Comparison of ENCODE assay signal across 25 cellular contexts in the genomic region with DNA sequence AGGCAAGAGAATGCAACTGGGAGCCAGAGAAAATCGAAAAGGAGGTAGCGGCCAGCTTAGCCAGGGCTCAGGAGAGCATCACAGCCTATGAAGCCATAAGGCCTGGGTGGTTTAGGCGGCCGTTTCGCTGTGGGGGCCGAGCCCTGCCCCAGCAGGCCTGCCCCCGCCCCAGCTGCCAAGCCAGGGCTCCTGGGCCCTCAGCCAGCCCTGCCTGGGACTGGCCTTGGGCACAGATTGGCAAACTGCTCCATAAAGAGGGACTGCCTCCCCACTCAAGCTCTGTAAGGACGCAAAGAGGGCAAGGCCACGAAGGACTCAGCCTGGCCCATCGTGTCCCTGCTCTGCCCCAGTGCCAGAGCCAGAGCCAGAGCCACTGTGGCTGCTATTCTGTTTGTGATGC. TPM values are rescaled to one million over a fixed set of nuclear protein-coding genes. Genes with fewer than 3 reads are reported as not detected.
"Had no signal": no experiment of that assay in that cellular context is flagged by ENCODE, and none has a peak within 500 bp of the region (broad histone marks: within the 10 kb centered on the region; RNA-seq: fewer than 3 reads in every experiment).

No MANE protein-coding gene starts in this region.

- H3K4me1 ChIP-seq: breast epithelium, foreskin keratinocyte, lower lobe of right lung, thyroid gland, upper lobe of right lung had no signal

- H3K27ac ChIP-seq: breast epithelium, foreskin keratinocyte, lower lobe of right lung, thyroid gland, upper lobe of right lung, WERI-Rb-1 had no signal

- H3K4me3 Mint-ChIP-seq: activated T-helper 17 cell treated with anti-CD3 and anti-CD28 coated beads, Interleukin-2, amount 50 U/mL, for 72 hours; central memory CD8-positive, alpha-beta T cell; dendritic cell treated with granulocyte-macrophage colony-stimulating factor and Interleukin-4, amounts not matched to agents 40 ng/mL and 50 ng/mL, for 4 days; naive thymus-derived CD4-positive, alpha-beta T cell; neural crest cell had no signal

- H3K27ac Mint-ChIP-seq: activated naive CD4-positive, alpha-beta T cell treated with anti-CD3 and anti-CD28 coated beads, Interleukin-2, amount 50 U/mL, for 72 hours; activated T-helper 17 cell treated with anti-CD3 and anti-CD28 coated beads, Interleukin-2, amount 50 U/mL, for 72 hours; dendritic cell treated with granulocyte-macrophage colony-stimulating factor and Interleukin-4, amounts not matched to agents 40 ng/mL and 50 ng/mL, for 4 days; naive thymus-derived CD4-positive, alpha-beta T cell; progenitor cell of endocrine pancreas had no signal

- H3K9me3 Mint-ChIP-seq: activated naive CD4-positive, alpha-beta T cell treated with anti-CD3 and anti-CD28 coated beads, Interleukin-2, amount 50 U/mL, for 72 hours; activated T-helper 17 cell treated with anti-CD3 and anti-CD28 coated beads, Interleukin-2, amount 50 U/mL, for 72 hours; central memory CD8-positive, alpha-beta T cell; dendritic cell treated with granulocyte-macrophage colony-stimulating factor and Interleukin-4, amounts not matched to agents 40 ng/mL and 50 ng/mL, for 4 days; neural crest cell had no signal

- DNase-seq: activated CD4-positive, CD25-positive, alpha-beta regulatory T cell treated with anti-CD3 and anti-CD28 coated beads, Interleukin-2, amount 50 U/mL, for 72 hours; activated T-cell treated with anti-CD3 and anti-CD28 coated beads, Interleukin-2, amount 50 U/mL, for 1 hour; effector memory CD4-positive, alpha-beta T cell; foreskin keratinocyte; kidney; lower lobe of right lung; naive thymus-derived CD4-positive, alpha-beta T cell; retina; stimulated activated CD4-positive, alpha-beta T cell treated with anti-CD3 and anti-CD28 coated beads, Interleukin-2, amount 100 ng/mL, for 48 hours; stimulated activated naive CD4-positive, alpha-beta T cell; T-helper 1 cell; thyroid gland; upper lobe of right lung; WERI-Rb-1 had no signal

- H3K9me3 ChIP-seq: breast epithelium, lower lobe of right lung, thyroid gland, upper lobe of right lung had no signal

- H3K27me3 Mint-ChIP-seq: activated T-helper 17 cell treated with anti-CD3 and anti-CD28 coated beads, Interleukin-2, amount 50 U/mL, for 72 hours; central memory CD8-positive, alpha-beta T cell; dendritic cell treated with granulocyte-macrophage colony-stimulating factor and Interleukin-4, amounts not matched to agents 40 ng/mL and 50 ng/mL, for 4 days; naive thymus-derived CD4-positive, alpha-beta T cell; progenitor cell of endocrine pancreas had no signal

- H3K36me3 Mint-ChIP-seq: activated naive CD4-positive, alpha-beta T cell treated with anti-CD3 and anti-CD28 coated beads, Interleukin-2, amount 50 U/mL, for 72 hours had no signal

- H3K36me3 ChIP-seq: breast epithelium had no signal

- H3K4me3 ChIP-seq: breast epithelium, lower lobe of right lung, thyroid gland, upper lobe of right lung had no signal

- ATAC-seq: activated T-helper 17 cell treated with anti-CD3 and anti-CD28 coated beads, Interleukin-2, amount 50 U/mL, for 72 hours; foreskin keratinocyte; lower lobe of right lung; naive thymus-derived CD4-positive, alpha-beta T cell; upper lobe of right lung had no signal

- H3K27me3 ChIP-seq: breast epithelium, foreskin keratinocyte, thyroid gland, upper lobe of right lung had no signal

- H3K4me1 Mint-ChIP-seq: neural crest cell had no signal

RNA-seq across cellular contexts. Expression of a gene that starts 14.6 kb away (rescaled TPM):
- total RNA-seq: activated naive CD4-positive, alpha-beta T cell treated with anti-CD3 and anti-CD28 coated beads, Interleukin-2, amount 50 U/mL, for 72 hours; breast epithelium; foreskin keratinocyte; glomerular endothelial cell; lower lobe of right lung; mesenteric fat pad; omental fat pad; thyroid gland; upper lobe of right lung had no signal
- polyA plus RNA-seq: esophagus; foreskin keratinocyte; naive thymus-derived CD4-positive, alpha-beta T cell had no signal

RNA-seq across cellular contexts. Expression of a gene that starts 43.2 kb away (rescaled TPM):
- total RNA-seq: activated naive CD4-positive, alpha-beta T cell treated with anti-CD3 and anti-CD28 coated beads, Interleukin-2, amount 50 U/mL, for 72 hours; activated T-helper 17 cell treated with anti-CD3 and anti-CD28 coated beads, Interleukin-2, amount 50 U/mL, for 72 hours; foreskin keratinocyte; naive thymus-derived CD4-positive, alpha-beta T cell had no signal
- polyA plus RNA-seq: naive thymus-derived CD4-positive, alpha-beta T cell had no signal
